11 cellular contexts compared by ENCODE assay signal in the genomic region with DNA sequence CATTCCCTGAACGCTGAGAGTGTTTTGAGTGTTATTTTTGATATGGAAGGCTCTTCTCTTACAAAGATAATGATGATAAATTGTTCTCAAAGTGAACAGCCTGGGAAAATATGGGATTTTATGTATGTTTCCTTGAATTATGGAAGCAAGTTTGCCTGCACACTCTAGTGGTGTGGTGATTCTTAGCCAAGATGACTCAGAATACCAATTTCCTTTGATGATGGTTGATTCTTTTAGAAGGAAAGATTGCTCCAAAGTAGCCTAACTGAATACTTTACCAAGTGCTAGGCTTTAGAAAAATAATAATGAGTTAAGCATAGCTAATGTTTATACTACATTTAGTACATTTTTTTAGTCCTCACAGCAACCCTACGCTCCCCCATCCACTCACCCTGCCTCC.
DNase-seq lines count a peak whose midpoint lies in the region; ATAC-seq and TF ChIP-seq lines count a peak whose summit lies in the region.
"Had no signal": no experiment of that assay in that cellular context is flagged by ENCODE, and none has a peak within 500 bp of the region (broad histone marks: within the 10 kb centered on the region; RNA-seq: fewer than 3 reads in every experiment).

No MANE protein-coding gene starts in this region.

- H3K36me3 Mint-ChIP-seq in CD4-positive, alpha-beta memory T cell, result no peaks in the 10 kb centered on the region
- no peaks in the 10 kb centered on the region for H3K36me3 Mint-ChIP-seq in chondrocyte (ENCODE audit: low read depth)
- H3K36me3 Mint-ChIP-seq in stimulated activated memory B cell treated with anti-CD40 and anti-IgM and Interleukin-4, amounts not matched to agents 10 μg/mL and 1 μg/mL and 100 μg/mL, for 72 hours, result peaks cover 34% of the 10 kb centered on the region

- POLR2A ChIA-PET in CD4-positive, alpha-beta memory T cell (lab: Charles Lee; ENCODE audit: partially characterized antibody), result no interaction called here

- H3K4me2 ChIP-seq in Karpas-422 (ENCODE audit: low read depth, low read length, poor library complexity, severe bottlenecking), result peak overlapping the region; percentile 17

- no peaks in the 10 kb centered on the region for H3K36me3 ChIP-seq in CD4-positive, alpha-beta memory T cell (ENCODE audit: insufficient read depth, low read length)
- peaks cover 14% of the 10 kb centered on the region for H3K36me3 ChIP-seq in Karpas-422 (ENCODE audit: insufficient read depth, low read length)
- H3K36me3 ChIP-seq: HAP-1 had no signal

- intact Hi-C loops in CD4-positive, alpha-beta memory T cell (cut with micrococcal nuclease), result no loop called here

- H3K9ac ChIP-seq in Karpas-422 (ENCODE audit: low read length), result no peak overlapping the region

- H3K4me3 ChIP-seq in CD4-positive, alpha-beta memory T cell (ENCODE audit: low read length in 2 of 2), result no peak overlapping the region
- H3K4me3 ChIP-seq in Karpas-422 (ENCODE audit: low read length) (no peak overlapping the region), coronary artery (no peak overlapping the region)
- H3K4me3 ChIP-seq: HAP-1 had no signal

- H2AFZ ChIP-seq in Karpas-422 (ENCODE audit: low read length), result no peak overlapping the region

- H3K27me3 ChIP-seq in CD4-positive, alpha-beta memory T cell (ENCODE audit: insufficient read depth, low read length), result no peaks in the 10 kb centered on the region
- no peaks in the 10 kb centered on the region for H3K27me3 ChIP-seq in Karpas-422 (ENCODE audit: low read length)

- no peaks in the 10 kb centered on the region for H3K9me2 ChIP-seq in Karpas-422 (replicated peaks; ENCODE audit: insufficient read depth, low read length)

- no peak overlapping the region for H3K27ac ChIP-seq in CD4-positive, alpha-beta memory T cell (ENCODE audit: low read depth, low read length)
- H3K27ac ChIP-seq in Karpas-422 (ENCODE audit: low read length) (peak overlapping the region; percentile 58), coronary artery (peak overlapping the region in 1 of 2 donors; percentile 79)

- no peak for TF ChIP-seq CTCF in chondrocyte (IDR thresholded peaks at IDR 0.05)
- no peak for TF ChIP-seq CTCF in coronary artery (IDR thresholded peaks at IDR 0.05)

- H3K9me3 ChIP-seq in CD4-positive, alpha-beta memory T cell (ENCODE audit: control insufficient read depth in 1 of 2, low read length in 2 of 2), result no peaks in the 10 kb centered on the region
- H3K9me3 ChIP-seq in Karpas-422 (ENCODE audit: low read length), result no peaks in the 10 kb centered on the region
- H3K9me3 ChIP-seq: HAP-1 had no signal

- peaks cover 15% of the 10 kb centered on the region for H3K4me1 ChIP-seq in CD4-positive, alpha-beta memory T cell (ENCODE audit: insufficient read depth, low read length)
- peaks cover 89% of the 10 kb centered on the region for H3K4me1 ChIP-seq in Karpas-422 (ENCODE audit: low read length)

- peaks cover 15 to 48% (median 37%) of the 10 kb centered on the region in 4 donors for H3K4me1 Mint-ChIP-seq in CD4-positive, alpha-beta memory T cell
- peaks cover 65% of the 10 kb centered on the region for H3K4me1 Mint-ChIP-seq in chondrocyte (ENCODE audit: low read depth)
- H3K4me1 Mint-ChIP-seq in stimulated activated memory B cell treated with anti-CD40 and anti-IgM and Interleukin-4, amounts not matched to agents 10 μg/mL and 1 μg/mL and 100 μg/mL, for 72 hours, result peaks cover 95% of the 10 kb centered on the region

- no peaks in the 10 kb centered on the region for H4K20me1 ChIP-seq in Karpas-422 (ENCODE audit: insufficient read depth, low read depth, low read length)

- no peak for ATAC-seq in stimulated activated memory B cell treated with anti-CD40 and anti-IgM and Interleukin-4, amounts not matched to agents 10 μg/mL and 1 μg/mL and 100 μg/mL, for 72 hours
- no peak for ATAC-seq in HG02973 (IDR thresholded peaks at IDR 0.05; ENCODE audit: unreplicated experiment)

- peaks cover 2 to 10% of the 10 kb centered on the region in 2 donors for H3K27me3 Mint-ChIP-seq in CD4-positive, alpha-beta memory T cell
- no peaks in the 10 kb centered on the region for H3K27me3 Mint-ChIP-seq in chondrocyte (ENCODE audit: low read depth)
- H3K27me3 Mint-ChIP-seq in stimulated activated memory B cell treated with anti-CD40 and anti-IgM and Interleukin-4, amounts not matched to agents 10 μg/mL and 1 μg/mL and 100 μg/mL, for 72 hours, result no peaks in the 10 kb centered on the region

- H3K79me2 ChIP-seq in Karpas-422 (ENCODE audit: low read length), result peaks cover 91% of the 10 kb centered on the region

- H3K9me3 Mint-ChIP-seq in CD4-positive, alpha-beta memory T cell, result peaks cover 0 to 2% (median 0%) of the 10 kb centered on the region in 8 donors
- H3K9me3 Mint-ChIP-seq in chondrocyte (ENCODE audit: low read depth), result no peaks in the 10 kb centered on the region
- H3K9me3 Mint-ChIP-seq in stimulated activated memory B cell treated with anti-CD40 and anti-IgM and Interleukin-4, amounts not matched to agents 10 μg/mL and 1 μg/mL and 100 μg/mL, for 72 hours, result peaks cover 3% of the 10 kb centered on the region

- H3K27ac Mint-ChIP-seq in CD4-positive, alpha-beta memory T cell, result peak overlapping the region in 5 of 7 donors; percentile 5 to 81 (median 25)
- peak overlapping the region; percentile 82 for H3K27ac Mint-ChIP-seq in chondrocyte (ENCODE audit: unreplicated experiment)
- H3K27ac Mint-ChIP-seq in stimulated activated memory B cell treated with anti-CD40 and anti-IgM and Interleukin-4, amounts not matched to agents 10 μg/mL and 1 μg/mL and 100 μg/mL, for 72 hours, result peak overlapping the region; percentile 64

- peak overlapping the region in 4 of 8 donors; percentile 30 to 63 (median 52) for H3K4me3 Mint-ChIP-seq in CD4-positive, alpha-beta memory T cell
- no peak overlapping the region for H3K4me3 Mint-ChIP-seq in chondrocyte (ENCODE audit: unreplicated experiment)
- no peak overlapping the region for H3K4me3 Mint-ChIP-seq in stimulated activated memory B cell treated with anti-CD40 and anti-IgM and Interleukin-4, amounts not matched to agents 10 μg/mL and 1 μg/mL and 100 μg/mL, for 72 hours

- no peak for DNase-seq in CD4-positive, alpha-beta memory T cell
- DNase-seq in Karpas-422 (no peak), chondrocyte (ENCODE audit: low spot score) (no peak), putamen (ENCODE audit: low spot score) (no peak), coronary artery (ENCODE audit: low spot score) (no peak)
- DNase-seq: DMS 273 treated with DMSO at 0.1 percent for 48 hours, NCI-H187 treated with DMSO at 0.1 percent for 48 hours, NCI-H69 had no signal

- CTCF ChIA-PET in CD4-positive, alpha-beta memory T cell (lab: Charles Lee; ENCODE audit: partially characterized antibody), result no interaction called here

Comparison
In these comparisons a context has a peak if more than half of its experiments do, and no peak if none do; other contexts are left out.
1. H3K27ac Mint-ChIP-seq: peak in every context shown above with its lines; median percentile 82 in chondrocyte; 64 in stimulated activated memory B cell treated with anti-CD40 and anti-IgM and Interleukin-4, amounts not matched to agents 10 μg/mL and 1 μg/mL and 100 μg/mL, for 72 hours; 25 in CD4-positive, alpha-beta memory T cell.